10 cellular contexts compared by ENCODE assay signal in the genomic region with DNA sequence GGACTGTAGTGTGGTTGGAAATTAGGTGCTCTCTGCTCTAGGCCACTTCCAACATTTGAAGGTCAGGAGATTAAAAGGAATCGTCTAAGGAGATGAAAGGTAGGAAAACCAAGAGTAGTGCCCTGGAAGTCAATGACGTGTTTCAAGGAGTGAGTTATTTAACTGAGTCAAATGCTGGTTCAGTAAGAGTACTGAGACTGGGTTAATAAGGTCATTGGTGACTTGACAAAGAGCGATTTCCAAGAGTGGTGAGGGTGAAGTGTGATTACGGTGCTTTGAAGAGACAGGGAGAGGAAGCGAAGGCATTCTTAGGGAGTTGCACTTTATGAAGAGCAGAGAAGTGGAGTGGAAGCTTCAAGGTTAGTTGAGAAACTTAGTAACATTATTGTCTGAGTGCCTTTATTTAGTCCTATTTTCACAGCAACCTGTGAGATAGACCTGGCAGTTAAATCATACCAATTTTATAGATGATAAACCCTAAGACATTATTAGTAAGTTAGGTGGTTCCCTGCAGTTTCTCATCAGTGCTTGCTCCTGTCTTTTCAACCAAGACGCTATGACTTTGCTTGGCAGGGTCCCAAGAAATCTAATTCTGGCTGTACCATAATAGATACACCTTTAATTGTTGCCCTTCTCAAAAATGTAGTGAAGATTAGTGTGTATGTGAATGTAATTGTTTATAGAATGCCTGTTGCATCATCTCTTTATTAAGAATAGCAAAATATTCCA. TPM values are rescaled to one million over a fixed set of nuclear protein-coding genes. Genes with fewer than 3 reads are reported as not detected.
DNase-seq lines count a peak whose midpoint lies in the region; ATAC-seq and TF ChIP-seq lines count a peak whose summit lies in the region.
"Had no signal": no experiment of that assay in that cellular context is flagged by ENCODE, and none has a peak within 500 bp of the region (broad histone marks: within the 10 kb centered on the region; RNA-seq: fewer than 3 reads in every experiment).

No MANE protein-coding gene starts in this region.

- no peaks in the 10 kb centered on the region for H3K9me3 ChIP-seq in gastroesophageal sphincter
- H3K9me3 ChIP-seq: neutrophil had no signal

- no peak for DNase-seq in activated naive CD4-positive, alpha-beta T cell treated with Interleukin-2 at 50 U/mL for 16 hours
- no peak for DNase-seq in activated CD8-positive, alpha-beta T cell treated with anti-CD3 and anti-CD28 coated beads for 36 hours
- no peak for DNase-seq in foreskin keratinocyte
- no peak for DNase-seq in stimulated activated effector memory CD8-positive, alpha-beta T cell treated with anti-CD3 and anti-CD28 coated beads, Interleukin-12 subunit alpha, Interleukin-12 subunit beta, amount 100 ng/mL, for 72 hours (ENCODE audit: low spot score in 2 of 2)
- no peak for DNase-seq in HCEC 1CT
- DNase-seq in GM19240 (ENCODE audit: insufficient read length, low spot score): no peak
- DNase-seq: activated gamma-delta T cell had no signal

- ATAC-seq in activated CD8-positive, alpha-beta T cell treated with anti-CD3 and anti-CD28 coated beads for 36 hours: peak; percentile 29
- ATAC-seq in foreskin keratinocyte: no peak
- peak; percentile 44 for ATAC-seq in stimulated activated effector memory CD8-positive, alpha-beta T cell treated with anti-CD3 and anti-CD28 coated beads, Interleukin-12 subunit alpha, Interleukin-12 subunit beta, amount 100 ng/mL, for 72 hours
- ATAC-seq in gastroesophageal sphincter: no peak

- no peak for TF ChIP-seq CTCF in activated CD8-positive, alpha-beta T cell treated with anti-CD3 and anti-CD28 coated beads for 36 hours (IDR thresholded peaks at IDR 0.05)
- TF ChIP-seq CTCF in foreskin keratinocyte (conservative IDR thresholded peaks at IDR 0.05) (no peak), gastroesophageal sphincter (IDR thresholded peaks at IDR 0.05) (no peak)

- H3K27me3 ChIP-seq in foreskin keratinocyte (no peaks in the 10 kb centered on the region), gastroesophageal sphincter (no peaks in the 10 kb centered on the region)
- H3K27me3 ChIP-seq: neutrophil had no signal

- peaks cover 15% of the 10 kb centered on the region for H3K36me3 Mint-ChIP-seq in activated naive CD4-positive, alpha-beta T cell treated with anti-CD3 and anti-CD28 coated beads, Interleukin-2, amount 50 U/mL, for 24 hours
- H3K36me3 Mint-ChIP-seq in activated CD8-positive, alpha-beta T cell treated with anti-CD3 and anti-CD28 coated beads for 36 hours (ENCODE audit: low read depth): peaks cover 64% of the 10 kb centered on the region
- H3K36me3 Mint-ChIP-seq in stimulated activated effector memory CD8-positive, alpha-beta T cell treated with anti-CD3 and anti-CD28 coated beads, Interleukin-12 subunit alpha, Interleukin-12 subunit beta, amount 100 ng/mL, for 72 hours: peaks cover 100% of the 10 kb centered on the region

- peaks cover 29% of the 10 kb centered on the region for H3K4me1 ChIP-seq in foreskin keratinocyte
- peaks cover 5 to 85% (median 37%) of the 10 kb centered on the region in 3 donors for H3K4me1 ChIP-seq in gastroesophageal sphincter

- H3K27ac ChIP-seq in foreskin keratinocyte (peak overlapping the region; percentile 7), gastroesophageal sphincter (no peak overlapping the region)
- H3K27ac ChIP-seq: neutrophil had no signal

- peaks cover 0 to 78% of the 10 kb centered on the region in 2 donors for H3K36me3 ChIP-seq in gastroesophageal sphincter

- H3K4me3 ChIP-seq in gastroesophageal sphincter: peak overlapping the region in 1 of 2 donors; percentile 9

- intact Hi-C loops in activated CD8-positive, alpha-beta T cell treated with anti-CD3 and anti-CD28 coated beads for 36 hours (cut with micrococcal nuclease): no loop called here

- H3K27ac Mint-ChIP-seq in activated naive CD4-positive, alpha-beta T cell treated with anti-CD3 and anti-CD28 coated beads, Interleukin-2, amount 50 U/mL, for 24 hours: peak overlapping the region; percentile 79
- peak overlapping the region; percentile 73 for H3K27ac Mint-ChIP-seq in activated CD8-positive, alpha-beta T cell treated with anti-CD3 and anti-CD28 coated beads for 36 hours
- peak overlapping the region; percentile 41 for H3K27ac Mint-ChIP-seq in stimulated activated effector memory CD8-positive, alpha-beta T cell treated with anti-CD3 and anti-CD28 coated beads, Interleukin-12 subunit alpha, Interleukin-12 subunit beta, amount 100 ng/mL, for 72 hours

- no peak for TF ChIP-seq POLR2A in gastroesophageal sphincter (IDR thresholded peaks at IDR 0.05)

- TF ChIP-seq EP300 in gastroesophageal sphincter (IDR thresholded peaks at IDR 0.05): no peak

- no peaks in the 10 kb centered on the region for H3K9me3 Mint-ChIP-seq in activated naive CD4-positive, alpha-beta T cell treated with anti-CD3 and anti-CD28 coated beads, Interleukin-2, amount 50 U/mL, for 24 hours
- no peaks in the 10 kb centered on the region for H3K9me3 Mint-ChIP-seq in activated CD8-positive, alpha-beta T cell treated with anti-CD3 and anti-CD28 coated beads for 36 hours
- no peaks in the 10 kb centered on the region for H3K9me3 Mint-ChIP-seq in stimulated activated effector memory CD8-positive, alpha-beta T cell treated with anti-CD3 and anti-CD28 coated beads, Interleukin-12 subunit alpha, Interleukin-12 subunit beta, amount 100 ng/mL, for 72 hours

- peak overlapping the region; percentile 63 for H3K4me3 Mint-ChIP-seq in activated naive CD4-positive, alpha-beta T cell treated with anti-CD3 and anti-CD28 coated beads, Interleukin-2, amount 50 U/mL, for 24 hours
- H3K4me3 Mint-ChIP-seq in activated CD8-positive, alpha-beta T cell treated with anti-CD3 and anti-CD28 coated beads for 36 hours: peak overlapping the region; percentile 39
- H3K4me3 Mint-ChIP-seq in stimulated activated effector memory CD8-positive, alpha-beta T cell treated with anti-CD3 and anti-CD28 coated beads, Interleukin-12 subunit alpha, Interleukin-12 subunit beta, amount 100 ng/mL, for 72 hours: peak overlapping the region; percentile 97

- WGBS in gastroesophageal sphincter (ENCODE audit: low coverage in 1 of 2), 2 donors: 42 to 56% methylated on average over 6 of the region's 6 CpGs

- CTCF ChIA-PET in activated CD8-positive, alpha-beta T cell treated with anti-CD3 and anti-CD28 coated beads for 36 hours (lab: Charles Lee): no interaction called here

- POLR2A ChIA-PET in activated CD8-positive, alpha-beta T cell treated with anti-CD3 and anti-CD28 coated beads for 36 hours (lab: Charles Lee): interaction anchor here (0.9 to 1.5 kb wide), 3 partner anchors 10 to 31 kb away, joined by 3 to 5 read pairs (median 3); no protein-coding TSS in a partner anchor

- no peaks in the 10 kb centered on the region for H3K27me3 Mint-ChIP-seq in activated naive CD4-positive, alpha-beta T cell treated with anti-CD3 and anti-CD28 coated beads, Interleukin-2, amount 50 U/mL, for 24 hours
- H3K27me3 Mint-ChIP-seq in activated CD8-positive, alpha-beta T cell treated with anti-CD3 and anti-CD28 coated beads for 36 hours: no peaks in the 10 kb centered on the region

- H3K4me1 Mint-ChIP-seq in activated naive CD4-positive, alpha-beta T cell treated with anti-CD3 and anti-CD28 coated beads, Interleukin-2, amount 50 U/mL, for 24 hours: peaks cover 54% of the 10 kb centered on the region
- peaks cover 45% of the 10 kb centered on the region for H3K4me1 Mint-ChIP-seq in activated CD8-positive, alpha-beta T cell treated with anti-CD3 and anti-CD28 coated beads for 36 hours (ENCODE audit: low read depth)
- H3K4me1 Mint-ChIP-seq in stimulated activated effector memory CD8-positive, alpha-beta T cell treated with anti-CD3 and anti-CD28 coated beads, Interleukin-12 subunit alpha, Interleukin-12 subunit beta, amount 100 ng/mL, for 72 hours: peaks cover 36% of the 10 kb centered on the region

RNA-seq across cellular contexts. Expression of a gene that starts 5.9 kb away (rescaled TPM):
- total RNA-seq in activated CD8-positive, alpha-beta T cell treated with anti-CD3 and anti-CD28 coated beads for 36 hours: 100 to 1,000 TPM; 189 to 201 TPM
- total RNA-seq in foreskin keratinocyte (185 and 202 TPM in 2 replicates), gastroesophageal sphincter (100 to 1,000 TPM in 2 of 4 donors, 10 to 100 TPM in 2; 84.4 to 146 (median 99.0) TPM)
- 118 and 144 TPM in 2 replicates for polyA plus RNA-seq in foreskin keratinocyte

RNA-seq across cellular contexts. Expression of a gene that starts 13.8 kb away (rescaled TPM):
- total RNA-seq in activated CD8-positive, alpha-beta T cell treated with anti-CD3 and anti-CD28 coated beads for 36 hours: 10 to 100 TPM; 30.8 to 32.7 TPM
- total RNA-seq in foreskin keratinocyte (20.1 and 21.8 TPM in 2 replicates), gastroesophageal sphincter (10 to 100 TPM in 3 of 4 donors, 1 to 10 TPM in 1; 9.2 to 16.7 (median 13.2) TPM)
- 15.3 and 17.1 TPM in 2 replicates for polyA plus RNA-seq in foreskin keratinocyte

Comparison
In these comparisons a context has a peak if more than half of its experiments do, and no peak if none do; other contexts are left out.
1. H3K4me3 Mint-ChIP-seq: peak in every context shown above with its lines; median percentile 97 in stimulated activated effector memory CD8-positive, alpha-beta T cell treated with anti-CD3 and anti-CD28 coated beads, Interleukin-12 subunit alpha, Interleukin-12 subunit beta, amount 100 ng/mL, for 72 hours; 63 in activated naive CD4-positive, alpha-beta T cell treated with anti-CD3 and anti-CD28 coated beads, Interleukin-2, amount 50 U/mL, for 24 hours; 39 in activated CD8-positive, alpha-beta T cell treated with anti-CD3 and anti-CD28 coated beads for 36 hours.
2. ATAC-seq: peak in activated CD8-positive, alpha-beta T cell treated with anti-CD3 and anti-CD28 coated beads for 36 hours (single experiment) and stimulated activated effector memory CD8-positive, alpha-beta T cell treated with anti-CD3 and anti-CD28 coated beads, Interleukin-12 subunit alpha, Interleukin-12 subunit beta, amount 100 ng/mL, for 72 hours (single experiment); none in foreskin keratinocyte (single experiment) and gastroesophageal sphincter (single experiment).
3. Peak in every context shown above with its lines, with median percentiles within 50 percentile points of each other: H3K27ac Mint-ChIP-seq.